In genomic region chr9:128901822-128902221, GRCh38 we compare ENCODE assay signal across 9 cellular contexts. TPM values are rescaled to one million over a fixed set of nuclear protein-coding genes. Genes with fewer than 3 reads are reported as not detected.
A peak's percentile ranks its signal among the peaks of the same experiment; 100 is the strongest.
DNase-seq lines count a peak whose midpoint lies in the region; ATAC-seq and TF ChIP-seq lines count a peak whose summit lies in the region.
"Had no signal": no experiment of that assay in that cellular context is flagged by ENCODE, and none has a peak within 500 bp of the region (broad histone marks: within the 10 kb centered on the region; RNA-seq: fewer than 3 reads in every experiment).

No MANE protein-coding gene starts in this region.

- H3K27ac ChIP-seq in KOPT-K1 (ENCODE audit: low read depth, low read length, poor library complexity, severe bottlenecking) = peak overlapping the region; percentile 84
- H3K27ac ChIP-seq in effector memory CD4-positive, alpha-beta T cell (ENCODE audit: insufficient read depth, low read length, poor library complexity, severe bottlenecking) = peak overlapping the region; percentile 82
- H3K27ac ChIP-seq in endodermal cell (ENCODE audit: low read depth, low read length) = no peak overlapping the region
- H3K27ac ChIP-seq: SK-N-MC had no signal

- ATAC-seq in GM19035 (IDR thresholded peaks at IDR 0.05; ENCODE audit: unreplicated experiment) = peak; percentile 9
- ATAC-seq in stimulated activated naive CD8-positive, alpha-beta T cell treated with anti-CD3 and anti-CD28 coated beads, Interleukin-15, amount 100 ng/mL, for 72 hours = peak; percentile 39

- peak overlapping the region; percentile 67 to 77 for H3K4me3 Mint-ChIP-seq in stimulated activated naive CD8-positive, alpha-beta T cell treated with anti-CD3 and anti-CD28 coated beads, Interleukin-15, amount 100 ng/mL, for 72 hours
- no peak overlapping the region for H3K4me3 Mint-ChIP-seq in endodermal cell

- whole genome bisulfite sequencing in endodermal cell (ENCODE audit: insufficient coverage in 1 of 2, insufficient read length in 1 of 2), 2 experiments = 89 to 94% methylated on average over 2 to 5 of the region's 5 CpGs

- no peaks in the 10 kb centered on the region for H3K27me3 Mint-ChIP-seq in stimulated activated naive CD8-positive, alpha-beta T cell treated with anti-CD3 and anti-CD28 coated beads, Interleukin-15, amount 100 ng/mL, for 72 hours
- H3K27me3 Mint-ChIP-seq in endodermal cell (ENCODE audit: insufficient read depth) = no peaks in the 10 kb centered on the region

- H3K36me3 ChIP-seq in KOPT-K1 (ENCODE audit: insufficient read depth, low read length) = peaks cover 17% of the 10 kb centered on the region; the same call in 1 of the 2 replicates
- H3K36me3 ChIP-seq in effector memory CD4-positive, alpha-beta T cell (ENCODE audit: control insufficient read depth, insufficient read depth, low read length) = peaks cover 2% of the 10 kb centered on the region
- peaks cover 40% of the 10 kb centered on the region for H3K36me3 ChIP-seq in endodermal cell (ENCODE audit: control insufficient read depth, insufficient read depth, low read length)

- peaks cover 74% of the 10 kb centered on the region for H3K4me1 Mint-ChIP-seq in stimulated activated naive CD8-positive, alpha-beta T cell treated with anti-CD3 and anti-CD28 coated beads, Interleukin-15, amount 100 ng/mL, for 72 hours
- H3K4me1 Mint-ChIP-seq in endodermal cell = no peaks in the 10 kb centered on the region

- H3K9me3 ChIP-seq in KOPT-K1 (ENCODE audit: insufficient read depth, low read length, poor library complexity, severe bottlenecking) (no peaks in the 10 kb centered on the region), endodermal cell (ENCODE audit: control insufficient read depth, low read length) (no peaks in the 10 kb centered on the region)
- H3K9me3 ChIP-seq in effector memory CD4-positive, alpha-beta T cell (ENCODE audit: control insufficient read depth, low read length) = no peaks in the 10 kb centered on the region

- DNase-seq in effector memory CD4-positive, alpha-beta T cell = no peak
- DNase-seq in stimulated activated naive CD8-positive, alpha-beta T cell treated with anti-CD3 and anti-CD28 coated beads, Interleukin-15, amount 100 ng/mL, for 72 hours = no peak
- DNase-seq in endodermal cell (no peak), 8988T (no peak), NCI-H446 (lab: John Stamatoyannopoulos, UW) (no peak)
- DNase-seq: NCI-H1436 treated with DMSO at 0.1 percent for 48 hours had no signal

- H3K4me1 ChIP-seq in effector memory CD4-positive, alpha-beta T cell (ENCODE audit: control insufficient read depth, insufficient read depth, low read length, poor library complexity, severe bottlenecking) = peaks cover 75% of the 10 kb centered on the region
- H3K4me1 ChIP-seq in endodermal cell (ENCODE audit: control insufficient read depth, insufficient read depth, low read length) = no peaks in the 10 kb centered on the region

- peaks cover 20% of the 10 kb centered on the region for H3K36me3 Mint-ChIP-seq in endodermal cell (ENCODE audit: low read depth)

- no peak for TF ChIP-seq CTCF in endodermal cell (conservative IDR thresholded peaks at IDR 0.05)

- H3K4me3 ChIP-seq in effector memory CD4-positive, alpha-beta T cell (ENCODE audit: insufficient read depth, low read depth, low read length, poor library complexity, severe bottlenecking) = no peak overlapping the region
- no peak overlapping the region for H3K4me3 ChIP-seq in endodermal cell (ENCODE audit: low read length)
- H3K4me3 ChIP-seq: SK-N-MC had no signal

- H3K27me3 ChIP-seq in effector memory CD4-positive, alpha-beta T cell (replicated peaks; ENCODE audit: control insufficient read depth, insufficient read depth, low read length, poor library complexity, severe bottlenecking) = no peaks in the 10 kb centered on the region
- no peaks in the 10 kb centered on the region for H3K27me3 ChIP-seq in endodermal cell (ENCODE audit: control insufficient read depth, insufficient read depth, low read length, poor library complexity, severe bottlenecking)

- no peak overlapping the region for H3K9ac ChIP-seq in endodermal cell (ENCODE audit: extremely low read depth, low read length, poor library complexity, severe bottlenecking)

- peak overlapping the region; percentile 92 to 95 for H3K27ac Mint-ChIP-seq in stimulated activated naive CD8-positive, alpha-beta T cell treated with anti-CD3 and anti-CD28 coated beads, Interleukin-15, amount 100 ng/mL, for 72 hours
- H3K27ac Mint-ChIP-seq in endodermal cell = no peak overlapping the region

- H3K9me3 Mint-ChIP-seq in stimulated activated naive CD8-positive, alpha-beta T cell treated with anti-CD3 and anti-CD28 coated beads, Interleukin-15, amount 100 ng/mL, for 72 hours = no peaks in the 10 kb centered on the region
- H3K9me3 Mint-ChIP-seq in endodermal cell = no peaks in the 10 kb centered on the region

RNA-seq across cellular contexts. Expression of gene PHYHD1, which starts 19.0 kb away (rescaled TPM):
- total RNA-seq in endodermal cell = 10 to 100 TPM; 15.2 to 18.0 TPM
- polyA plus RNA-seq in endodermal cell (2013, experiment 1 of 2) = 6.4 TPM
- polyA plus RNA-seq in endodermal cell (2013, experiment 2 of 2) = 4.7 TPM

RNA-seq across cellular contexts. Expression of gene LRRC8A, which starts 19.9 kb away (rescaled TPM):
- 10 to 100 TPM; 54.6 to 58.7 TPM for total RNA-seq in endodermal cell
- 32.7 TPM for polyA plus RNA-seq in endodermal cell (2013, experiment 1 of 2)
- polyA plus RNA-seq in endodermal cell (2013, experiment 2 of 2) = 34.9 TPM

RNA-seq across cellular contexts. Expression of gene KYAT1, which starts 20.1 kb away (rescaled TPM):
- 10 to 100 TPM; 13.6 to 25.3 TPM for total RNA-seq in endodermal cell
- 18.8 TPM for polyA plus RNA-seq in endodermal cell (2013, experiment 1 of 2)
- 16.8 TPM for polyA plus RNA-seq in endodermal cell (2013, experiment 2 of 2)

RNA-seq across cellular contexts. Expression of gene DOLK, which starts 45.6 kb away (rescaled TPM):
- 10 to 100 TPM; 18.0 to 19.8 TPM for total RNA-seq in endodermal cell
- 14.3 TPM for polyA plus RNA-seq in endodermal cell (2013, experiment 1 of 2)
- 13.4 TPM for polyA plus RNA-seq in endodermal cell (2013, experiment 2 of 2)

RNA-seq across cellular contexts. Expression of gene NUP188, which starts 45.7 kb away (rescaled TPM):
- total RNA-seq in endodermal cell = 10 to 100 TPM; 89.8 to 94.8 TPM
- polyA plus RNA-seq in endodermal cell (2013, experiment 1 of 2) = 59.2 TPM
- polyA plus RNA-seq in endodermal cell (2013, experiment 2 of 2) = 49.7 TPM
